ENCODE assay signal across 8 cellular contexts in genomic region chr10:102713814-102714620, GRCh38. TPM values are rescaled to one million over a fixed set of nuclear protein-coding genes. Genes with fewer than 3 reads are reported as not detected.
A peak's percentile ranks its signal among the peaks of the same experiment; 100 is the strongest.
DNase-seq lines count a peak whose midpoint lies in the region; ATAC-seq and TF ChIP-seq lines count a peak whose summit lies in the region.

TSS of gene ARL3 (minus strand) at chr10:102714397. CDS start at chr10:102714275, 122 bp downstream.

- no peaks in the 10 kb centered on the region for H3K9me3 Mint-ChIP-seq in activated T-helper 2 cell treated with anti-CD3 and anti-CD28 coated beads, Interferon-gamma antibody, Interleukin-2, Interleukin-4, amounts not matched to agents 10 μg/mL and 5 μg/mL and 100 μg/mL, durations not matched to agents 14 hours and 24 hours and 36 hours
- H3K9me3 Mint-ChIP-seq in natural killer cell treated with Interleukin-12 subunit alpha and Interleukin-12 subunit beta and Interleukin-15 and Interleukin-18, amount 100 ng/mL, for 72 hours = no peaks in the 10 kb centered on the region

- H3K36me3 Mint-ChIP-seq in activated T-helper 2 cell treated with anti-CD3 and anti-CD28 coated beads, Interferon-gamma antibody, Interleukin-2, Interleukin-4, amounts not matched to agents 10 μg/mL and 5 μg/mL and 100 μg/mL, durations not matched to agents 14 hours and 24 hours and 36 hours (ENCODE audit: low read depth) = peaks cover 24% of the 10 kb centered on the region
- H3K36me3 Mint-ChIP-seq in natural killer cell treated with Interleukin-12 subunit alpha and Interleukin-12 subunit beta and Interleukin-15 and Interleukin-18, amount 100 ng/mL, for 72 hours = peaks cover 8% of the 10 kb centered on the region

- H3K27ac Mint-ChIP-seq in activated T-helper 2 cell treated with anti-CD3 and anti-CD28 coated beads, Interferon-gamma antibody, Interleukin-2, Interleukin-4, amounts not matched to agents 10 μg/mL and 5 μg/mL and 100 μg/mL, durations not matched to agents 14 hours and 24 hours and 36 hours = peak within 1 kb of the TSS; percentile 92
- peak within 1 kb of the TSS; percentile 68 to 81 for H3K27ac Mint-ChIP-seq in natural killer cell treated with Interleukin-12 subunit alpha and Interleukin-12 subunit beta and Interleukin-15 and Interleukin-18, amount 100 ng/mL, for 72 hours

- H3K27me3 Mint-ChIP-seq in activated T-helper 2 cell treated with anti-CD3 and anti-CD28 coated beads, Interferon-gamma antibody, Interleukin-2, Interleukin-4, amounts not matched to agents 10 μg/mL and 5 μg/mL and 100 μg/mL, durations not matched to agents 14 hours and 24 hours and 36 hours (ENCODE audit: low read depth) = no peaks in the 10 kb centered on the region
- H3K27me3 Mint-ChIP-seq in natural killer cell treated with Interleukin-12 subunit alpha and Interleukin-12 subunit beta and Interleukin-15 and Interleukin-18, amount 100 ng/mL, for 72 hours = no peaks in the 10 kb centered on the region

- H3K4me3 Mint-ChIP-seq in activated T-helper 2 cell treated with anti-CD3 and anti-CD28 coated beads, Interferon-gamma antibody, Interleukin-2, Interleukin-4, amounts not matched to agents 10 μg/mL and 5 μg/mL and 100 μg/mL, durations not matched to agents 14 hours and 24 hours and 36 hours (ENCODE audit: low read depth) = peak within 1 kb of the TSS; percentile 92
- H3K4me3 Mint-ChIP-seq in natural killer cell treated with Interleukin-12 subunit alpha and Interleukin-12 subunit beta and Interleukin-15 and Interleukin-18, amount 100 ng/mL, for 72 hours = peak within 1 kb of the TSS; percentile 83

- ATAC-seq in natural killer cell treated with Interleukin-12 subunit alpha and Interleukin-12 subunit beta and Interleukin-15 and Interleukin-18, amount 100 ng/mL, for 72 hours = peak; percentile 95 to 98

- peak; percentile 100 for DNase-seq in ELF-1 (ENCODE audit: low read depth, low spot score)
- peak; percentile 89 for DNase-seq in GOT3 (lab: John Stamatoyannopoulos, UW)
- DNase-seq in LNCaP clone FGC (ENCODE audit: low read depth) = peak; percentile 88
- DNase-seq in RPMI8226 = peak; percentile 97
- DNase-seq in activated T-helper 2 cell treated with anti-CD3 and anti-CD28 coated beads, Interferon-gamma antibody, Interleukin-2, Interleukin-4, amounts not matched to agents 10 μg/mL and 5 μg/mL and 100 μg/mL, durations not matched to agents 14 hours and 24 hours and 36 hours (ENCODE audit: low spot score) = peak; percentile 96
- peak; percentile 98 for DNase-seq in fibroblast of pulmonary artery (ENCODE audit: low read depth)
- DNase-seq in natural killer cell treated with Interleukin-12 subunit alpha and Interleukin-12 subunit beta and Interleukin-15 and Interleukin-18, amount 100 ng/mL, for 72 hours (ENCODE audit: low spot score) = peak; percentile 98
- peak; percentile 97 for DNase-seq in stimulated activated naive CD4-positive, alpha-beta T cell treated with Interleukin-2 at 50 U/mL for 16 hours (lab: John Stamatoyannopoulos, UW)

- intact Hi-C loops in activated T-helper 2 cell treated with anti-CD3 and anti-CD28 coated beads, Interferon-gamma antibody, Interleukin-2, Interleukin-4, amounts not matched to agents 10 μg/mL and 5 μg/mL and 100 μg/mL, durations not matched to agents 14 hours and 24 hours and 36 hours (cut with micrococcal nuclease) = loop anchor here (1.0 to 5.0 kb wide), 5 partner anchors 29 to 562 kb away; partner anchors contain the start of genes NOLC1, SUFU and WBP1L

- TF ChIP-seq CTCF in LNCaP clone FGC (IDR thresholded peaks at IDR 0.05; ENCODE audit: control insufficient read depth, extremely low read depth, insufficient read depth) (no peak), fibroblast of pulmonary artery (IDR thresholded peaks at IDR 0.05; ENCODE audit: low read length, missing control alignments) (no peak)

- H3K4me1 Mint-ChIP-seq in activated T-helper 2 cell treated with anti-CD3 and anti-CD28 coated beads, Interferon-gamma antibody, Interleukin-2, Interleukin-4, amounts not matched to agents 10 μg/mL and 5 μg/mL and 100 μg/mL, durations not matched to agents 14 hours and 24 hours and 36 hours (ENCODE audit: low read depth) = peaks cover 55% of the 10 kb centered on the region
- peaks cover 24 to 47% of the 10 kb centered on the region in 2 donors for H3K4me1 Mint-ChIP-seq in natural killer cell treated with Interleukin-12 subunit alpha and Interleukin-12 subunit beta and Interleukin-15 and Interleukin-18, amount 100 ng/mL, for 72 hours (ENCODE audit: low read depth in 2 of 2)

- H3K4me3 ChIP-seq in LNCaP clone FGC (ENCODE audit: low read depth, low read length) (peak within 1 kb of the TSS; percentile 92), fibroblast of pulmonary artery (replicated peaks; ENCODE audit: low read depth, low read length) (peak within 1 kb of the TSS; percentile 95)

RNA-seq across cellular contexts. Expression of gene ARL3, which starts in this region (rescaled TPM):
- total RNA-seq in activated T-helper 2 cell treated with anti-CD3 and anti-CD28 coated beads, Interferon-gamma antibody, Interleukin-2, Interleukin-4, amounts not matched to agents 10 μg/mL and 5 μg/mL and 100 μg/mL, durations not matched to agents 14 hours and 24 hours and 36 hours = 11.1 and 12.2 TPM in 2 replicates
- 1 to 10 TPM; 3.0 to 4.5 TPM for total RNA-seq in natural killer cell treated with Interleukin-12 subunit alpha and Interleukin-12 subunit beta and Interleukin-15 and Interleukin-18, amount 100 ng/mL, for 72 hours

Comparison
In these comparisons a context has a peak if more than half of its experiments do, and no peak if none do; other contexts are left out.
1. Peak in every context shown above with its lines: DNase-seq, ATAC-seq and H3K4me3 ChIP-seq.